In genomic region chr10:86258488-86258887, GRCh38 we compare ENCODE assay signal across 14 cellular contexts.
A peak's percentile ranks its signal among the peaks of the same experiment; 100 is the strongest.
DNase-seq lines count a peak whose midpoint lies in the region; ATAC-seq, FAIRE-seq and TF ChIP-seq lines count a peak whose summit lies in the region.
"Had no signal": no experiment of that assay in that cellular context is flagged by ENCODE, and none has a peak within 500 bp of the region (broad histone marks: within the 10 kb centered on the region; RNA-seq: fewer than 3 reads in every experiment).

No MANE protein-coding gene starts in this region.

- TF ChIP-seq POLR2A in IMR-90 (IDR thresholded peaks at IDR 0.05; ENCODE audit: low read depth, low read length) = no peak
- TF ChIP-seq POLR2A in H1 (IDR thresholded peaks at IDR 0.05; ENCODE audit: control extremely low read depth in 1 of 2, low read depth in 2 of 2, low read length in 2 of 2) = no peak

- no peak overlapping the region for H2BK12ac ChIP-seq in H1 (ENCODE audit: low read depth, low read length)

- no peak for TF ChIP-seq EP300 in H1 (IDR thresholded peaks at IDR 0.05; ENCODE audit: borderline replicate concordance in 1 of 2, low read depth in 2 of 2, low read length in 2 of 2)

- H3K27me3 ChIP-seq in IMR-90 (ENCODE audit: control insufficient read depth, insufficient read depth, low read length) (no peaks in the 10 kb centered on the region; the same call in 1 of the 2 replicates), H1 (replicated peaks in 1 of 4; ENCODE audit: control insufficient read depth in 3 of 4, extremely low read depth in 1 of 4, insufficient read depth in 3 of 4, low read length in 3 of 4) (peaks cover 0 to 7% (median 3%) of the 10 kb centered on the region in 4 experiments; a peak in 3 of 7 replicates)
- H3K27me3 ChIP-seq: body of pancreas had no signal

- H3K23ac ChIP-seq in IMR-90 (ENCODE audit: low read depth, low read length) (no peak overlapping the region), H1 (ENCODE audit: insufficient read length) (no peak overlapping the region)

- H3K18ac ChIP-seq in IMR-90 (ENCODE audit: low read depth, low read length) = no peak overlapping the region
- no peak overlapping the region for H3K18ac ChIP-seq in H1 (ENCODE audit: extremely low read depth, low read length)

- H3K79me1 ChIP-seq in IMR-90 (ENCODE audit: low read depth in 1 of 2, low read length in 2 of 2) (no peaks in the 10 kb centered on the region), H1 (ENCODE audit: low read depth, low read length) (no peaks in the 10 kb centered on the region)

- no peak overlapping the region for H3K4me3 ChIP-seq in IMR-90 (ENCODE audit: insufficient read depth, low read depth, low read length)
- H3K4me3 ChIP-seq in H1 (ENCODE audit: extremely low read depth in 1 of 4, insufficient read depth in 2 of 4, low read depth in 3 of 4, low read length in 4 of 4) = no peak overlapping the region
- H3K4me3 ChIP-seq: body of pancreas had no signal

- H3K4ac ChIP-seq in IMR-90 (ENCODE audit: low read depth, low read length) (no peak overlapping the region), H1 (replicated peaks; ENCODE audit: insufficient read length, low read depth, low read length) (no peak overlapping the region)

- H3K9ac ChIP-seq in IMR-90 (ENCODE audit: low read depth, low read length) = no peak overlapping the region
- H3K9ac ChIP-seq in H1 (replicated peaks in 1 of 4; ENCODE audit: extremely low read depth in 1 of 4, low read depth in 3 of 4, low read length in 3 of 4) = no peak overlapping the region

- H3K36me3 ChIP-seq in IMR-90 (ENCODE audit: control insufficient read depth, insufficient read depth, low read length) = no peaks in the 10 kb centered on the region
- no peaks in the 10 kb centered on the region for H3K36me3 ChIP-seq in H1 (ENCODE audit: control insufficient read depth in 2 of 4, insufficient read depth in 4 of 4, low read length in 3 of 4)

- H3K79me2 ChIP-seq in H1 (ENCODE audit: control insufficient read depth in 1 of 2, insufficient read depth in 2 of 2, low read length in 2 of 2) = no peaks in the 10 kb centered on the region

- H2BK120ac ChIP-seq in IMR-90 (ENCODE audit: low read depth, low read length) = no peak overlapping the region
- H2BK120ac ChIP-seq in H1 (replicated peaks; ENCODE audit: low read depth, low read length) = no peak overlapping the region

- intact Hi-C loops in IMR-90 (cut with micrococcal nuclease) = no loop called here

- POLR2A ChIA-PET in IMR-90 (lab: Charles Lee; ENCODE audit: unreplicated experiment) (no interaction called here), H1 (lab: Charles Lee; ENCODE audit: partially characterized antibody) (no interaction called here)

- CTCF ChIA-PET in IMR-90 (lab: Yijun Ruan, JAX) (no interaction called here), H1 (lab: Charles Lee; ENCODE audit: partially characterized antibody) (interaction anchor here (0.7 to 15.7 kb wide), 6 partner anchors 9 to 88 kb away, joined by 3 to 137 read pairs (median 6); no protein-coding TSS in a partner anchor)

- dilution Hi-C loops in IMR-90 (cut with HindIII; ENCODE audit: low sequenced_read_pairs, unreplicated experiment) = no loop called here

- DNase-seq in COLO829 (ENCODE audit: low spot score) (peak; percentile 13), IMR-90 (peak; percentile 0), H1 (ENCODE audit: low read depth in 1 of 2, low spot score in 2 of 2) (peak in 1 of 2 experiments; percentile 35), nucleus accumbens (lab: John Stamatoyannopoulos, UW) (peak in 48 of 56 donors; percentile 20 to 86 (median 63)), NCI-H1930 (lab: John Stamatoyannopoulos, UW) (no peak), SIG-M5 treated with dmso at 0.1 percent for 504 hours (lab: John Stamatoyannopoulos, UW; ENCODE audit: unreplicated experiment) (no peak)
- DNase-seq: activated gamma-delta T cell; body of pancreas; CD4-positive, CD25-positive, alpha-beta regulatory T cell; effector CD4-positive, alpha-beta T cell; foreskin fibroblast; NCI-H2227 treated with DMSO at 0.1 percent for 48 hours had no signal

- H2BK15ac ChIP-seq in IMR-90 (ENCODE audit: low read depth, low read length) (no peak overlapping the region), H1 (ENCODE audit: low read length) (no peak overlapping the region)

- no peaks in the 10 kb centered on the region for H3K9me1 ChIP-seq in IMR-90 (ENCODE audit: insufficient read depth, low read length)

- H3K27ac ChIP-seq in IMR-90 (ENCODE audit: insufficient read depth, low read length) = no peak overlapping the region
- H3K27ac ChIP-seq in H1 (ENCODE audit: low read depth, low read length) = no peak overlapping the region
- H3K27ac ChIP-seq: body of pancreas, VCaP had no signal

- H4K8ac ChIP-seq in IMR-90 (ENCODE audit: low read depth in 2 of 2, low read length in 2 of 2) (no peak overlapping the region), H1 (ENCODE audit: extremely low read depth, insufficient read depth, low read length) (no peak overlapping the region)

- H2BK20ac ChIP-seq in IMR-90 (ENCODE audit: low read depth, low read length) = no peak overlapping the region
- H2BK20ac ChIP-seq in H1 (ENCODE audit: low read length) = no peak overlapping the region

- H3K14ac ChIP-seq in IMR-90 (replicated peaks; ENCODE audit: low read depth, low read length) (no peak overlapping the region), H1 (ENCODE audit: insufficient read length) (no peak overlapping the region)

- ATAC-seq in IMR-90 (ENCODE audit: low read depth) (no peak), GM19023 (IDR thresholded peaks at IDR 0.05; ENCODE audit: unreplicated experiment) (no peak)
- ATAC-seq: body of pancreas had no signal

- TF ChIP-seq CTCF in IMR-90 (conservative IDR thresholded peaks at IDR 0.05; ENCODE audit: low read depth, low read length) = no peak
- no peak for TF ChIP-seq CTCF in H1 (IDR thresholded peaks at IDR 0.05; ENCODE audit: control extremely low read depth in 1 of 3, insufficient read depth in 1 of 3, low read depth in 1 of 3, low read length in 3 of 3)

- H3K23me2 ChIP-seq in H1 (ENCODE audit: low read depth, low read length) = no peaks in the 10 kb centered on the region

- H2BK5ac ChIP-seq in IMR-90 (ENCODE audit: low read depth, low read length, poor library complexity, severe bottlenecking) (no peak overlapping the region), H1 (ENCODE audit: low read depth, low read length) (no peak overlapping the region)

- no peak for FAIRE-seq in H1 (lab: Jason Lieb, UNC)

- H3K56ac ChIP-seq in IMR-90 (ENCODE audit: extremely low read depth, insufficient read depth, low read length) (no peak overlapping the region), H1 (replicated peaks; ENCODE audit: insufficient read length, low read depth, low read length) (no peak overlapping the region)

- H4K20me1 ChIP-seq in IMR-90 (ENCODE audit: insufficient read depth, low read length) (no peaks in the 10 kb centered on the region), H1 (replicated peaks in 1 of 2; ENCODE audit: control insufficient read depth in 1 of 2, insufficient read depth in 2 of 2, low read length in 2 of 2) (no peaks in the 10 kb centered on the region)

- H2AK5ac ChIP-seq in IMR-90 (ENCODE audit: low read depth, low read length) = no peak overlapping the region
- no peak overlapping the region for H2AK5ac ChIP-seq in H1 (ENCODE audit: low read depth, low read length)

- H3K9me3 ChIP-seq in IMR-90 (ENCODE audit: control insufficient read depth, insufficient read depth, low read length) (no peaks in the 10 kb centered on the region), H1 (ENCODE audit: insufficient read depth in 2 of 2, low read depth in 1 of 2, low read length in 1 of 2) (no peaks in the 10 kb centered on the region)
- H3K9me3 ChIP-seq: body of pancreas had no signal

- H3K4me1 ChIP-seq in IMR-90 (ENCODE audit: control insufficient read depth, insufficient read depth, low read length) = no peaks in the 10 kb centered on the region
- H3K4me1 ChIP-seq in H1 (replicated peaks in 1 of 4; ENCODE audit: control insufficient read depth in 3 of 4, insufficient read depth in 4 of 4, low read length in 3 of 4) = peaks cover 0 to 14% (median 10%) of the 10 kb centered on the region in 4 experiments; a peak in 6 of 7 replicates

- no CpG with 5 or more reads among the region's 1 CpG for WGBS in IMR-90 (ENCODE audit: extremely low coverage in 2 of 2, insufficient read length in 1 of 2), 2 experiments
- WGBS in H1 (ENCODE audit: extremely low coverage in 1 of 2, insufficient coverage in 1 of 2, insufficient read length in 1 of 2, insufficient replicate concordance in 2 of 2, low coverage in 1 of 2, low lambda C conversion rate in 2 of 2, missing lambda C conversion rate in 1 of 2), 2 experiments = 100% methylated on average over 1 of the region's 1 CpG; no CpG with 5 or more reads in 1 of the 2 experiments

- no peak overlapping the region for H2AK9ac ChIP-seq in IMR-90 (replicated peaks; ENCODE audit: low read depth, low read length, poor library complexity)

- H4K5ac ChIP-seq in IMR-90 (ENCODE audit: low read depth, low read length) (no peak overlapping the region), H1 (ENCODE audit: insufficient read length, low read depth, low read length) (no peak overlapping the region)

- H2AFZ ChIP-seq in IMR-90 (replicated peaks; ENCODE audit: low read length, poor library complexity) (no peak overlapping the region), H1 (ENCODE audit: low read length) (no peak overlapping the region)

- in situ Hi-C loops in IMR-90 (cut with MboI; ENCODE audit: low sequenced_read_pairs) = no loop called here

- H3K4me2 ChIP-seq in IMR-90 (ENCODE audit: low read depth, low read length) (no peak overlapping the region), H1 (ENCODE audit: insufficient read depth in 1 of 2, low read depth in 2 of 2, low read length in 2 of 2) (no peak overlapping the region)

- BruUV-seq in IMR-90 (replicated peaks; lab: Mats Ljungman, UMichigan) = no TSS peak

- H4K91ac ChIP-seq in IMR-90 (ENCODE audit: insufficient read depth, low read depth, low read length) (no peak overlapping the region), H1 (replicated peaks; ENCODE audit: insufficient read length, low read length) (no peak overlapping the region)

- TF ChIP-seq RAD21 in IMR-90 (IDR thresholded peaks at IDR 0.05; ENCODE audit: low read length) (no peak), H1 (IDR thresholded peaks at IDR 0.05 in 1 of 2, conservative IDR thresholded peaks at IDR 0.05 in 1 of 2; ENCODE audit: low read depth in 2 of 2, low read length in 2 of 2) (no peak)

TF ChIP-seq in H1, 55 proteins besides CTCF, POLR2A, EP300 and RAD21:
- TF ChIP-seq TEAD4 (IDR thresholded peaks at IDR 0.05; ENCODE audit: low read depth, low read length) (no peak), USF2 (IDR thresholded peaks at IDR 0.05; ENCODE audit: low read length) (0 out of 2 replicates have a peak, but pooled peaks have one; percentile 18)

Comparison
In these comparisons a context has a peak if more than half of its experiments do, and no peak if none do; other contexts are left out.
1. DNase-seq: peak in COLO829 (single experiment), IMR-90 (single experiment) and nucleus accumbens (48 of 56); none in NCI-H1930 (0 of 2) and SIG-M5 treated with dmso at 0.1 percent for 504 hours (single experiment).